ENCODE assay signal across 9 cellular contexts in the genomic region with DNA sequence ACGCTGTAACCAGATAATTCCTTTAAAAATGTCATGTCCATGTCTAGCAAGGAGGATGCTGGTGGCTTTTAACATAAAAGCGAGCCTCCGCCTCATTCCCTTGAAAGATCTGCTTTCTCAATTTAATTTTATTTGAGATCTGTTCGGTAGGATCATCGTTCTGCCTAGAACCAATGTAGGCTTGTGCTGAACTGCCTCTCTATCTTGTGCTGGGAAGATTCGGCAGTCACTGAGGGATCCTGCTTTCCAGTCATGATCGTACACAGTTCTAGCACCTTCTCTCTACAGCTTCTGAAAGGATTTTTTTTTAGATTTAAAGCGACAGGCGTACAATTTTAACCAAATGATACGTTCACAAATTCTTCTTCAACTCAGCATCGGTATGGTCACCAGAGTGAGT. TPM values are rescaled to one million over a fixed set of nuclear protein-coding genes. Genes with fewer than 3 reads are reported as not detected.
A peak's percentile ranks its signal among the peaks of the same experiment; 100 is the strongest.
DNase-seq lines count a peak whose midpoint lies in the region; ATAC-seq and TF ChIP-seq lines count a peak whose summit lies in the region.
"Had no signal": no experiment of that assay in that cellular context is flagged by ENCODE, and none has a peak within 500 bp of the region (broad histone marks: within the 10 kb centered on the region; RNA-seq: fewer than 3 reads in every experiment).

No MANE protein-coding gene starts in this region.

- H3K4me3 ChIP-seq in GM23248, result peak overlapping the region; percentile 70
- peak overlapping the region; percentile 18 to 50 (median 45) for H3K4me3 ChIP-seq in sigmoid colon

- no peaks in the 10 kb centered on the region for H3K9me2 ChIP-seq in GM23248 (ENCODE audit: insufficient read depth)

- H3K9me3 Mint-ChIP-seq in CD14-positive monocyte, result no peaks in the 10 kb centered on the region

- no peak for TF ChIP-seq EP300 in sigmoid colon (IDR thresholded peaks at IDR 0.05)

- in situ Hi-C loops in GM23248 (cut with MboI), result no loop called here

- H3K4me2 ChIP-seq in GM23248 (ENCODE audit: unreplicated experiment), result peak overlapping the region; percentile 87

- no peak overlapping the region for H3K27ac Mint-ChIP-seq in CD14-positive monocyte

- ATAC-seq in left ventricle myocardium superior (peak; percentile 69), HG03432 (IDR thresholded peaks at IDR 0.05; ENCODE audit: unreplicated experiment) (no peak), HG03469 (IDR thresholded peaks at IDR 0.05; ENCODE audit: unreplicated experiment) (no peak)

- TF ChIP-seq CTCF in sigmoid colon (IDR thresholded peaks at IDR 0.05) (no peak), CD14-positive monocyte (IDR thresholded peaks at IDR 0.05) (no peak)

- peaks cover 43% of the 10 kb centered on the region for H3F3A ChIP-seq in GM23248 (ENCODE audit: insufficient read depth)

- H3K4me1 ChIP-seq in GM23248 (ENCODE audit: insufficient read depth) (peaks cover 33% of the 10 kb centered on the region), sigmoid colon (peaks cover 0 to 39% (median 19%) of the 10 kb centered on the region in 4 donors)

- H3K4me3 Mint-ChIP-seq in CD14-positive monocyte, result no peak overlapping the region

- H3K36me3 ChIP-seq in GM23248 (ENCODE audit: low read depth) (0 out of 2 replicates have a peak, but pooled peaks cover 4% of the 10 kb centered on the region), sigmoid colon (no peaks in the 10 kb centered on the region)

- intact Hi-C loops in left ventricle myocardium superior (cut with micrococcal nuclease) (no loop called here), sigmoid colon (cut with DNase I) (no loop called here), CD14-positive monocyte (cut with micrococcal nuclease) (no loop called here)

- H3K27me3 ChIP-seq in GM23248 (replicated peaks; ENCODE audit: insufficient read depth) (no peaks in the 10 kb centered on the region), sigmoid colon (no peaks in the 10 kb centered on the region)

- H3K27me3 Mint-ChIP-seq in CD14-positive monocyte (ENCODE audit: low read depth in 3 of 3), result peaks cover 0 to 1% (median 0%) of the 10 kb centered on the region in 3 donors

- H3K27ac ChIP-seq in GM23248 (peak overlapping the region; percentile 89), sigmoid colon (peak overlapping the region; percentile 79 to 85 (median 82))

- H3K79me2 ChIP-seq in GM23248 (ENCODE audit: insufficient read depth), result peaks cover 33% of the 10 kb centered on the region

- peak; percentile 61 for DNase-seq in GM23248
- DNase-seq in amygdala (lab: John Stamatoyannopoulos, UW), result peak in 33 of 56 donors; percentile 1 to 68 (median 21)
- DNase-seq in left ventricle myocardium superior, result no peak
- DNase-seq in sigmoid colon, result no peak
- no peak for DNase-seq in CD14-positive monocyte (ENCODE audit: low spot score)
- no peak for DNase-seq in NCI-H226
- DNase-seq: NCI-H1048 had no signal

- 3% methylated on average over 11 of the region's 11 CpGs for WGBS in GM23248 (ENCODE audit: low coverage in 1 of 2, low lambda C conversion rate in 2 of 2, missing lambda C conversion rate in 2 of 2), 2 experiments
- WGBS in sigmoid colon, 2 donors, result 75 to 83% methylated on average over 11 of the region's 11 CpGs

- peaks cover 5% of the 10 kb centered on the region for H3K4me1 Mint-ChIP-seq in CD14-positive monocyte

- no peaks in the 10 kb centered on the region for H4K20me1 ChIP-seq in GM23248 (ENCODE audit: insufficient read depth)

- peak overlapping the region; percentile 77 for H2AFZ ChIP-seq in GM23248

- H3K36me3 Mint-ChIP-seq in CD14-positive monocyte, result peaks cover 46 to 64% of the 10 kb centered on the region in 2 donors

- H3K9me3 ChIP-seq in GM23248 (ENCODE audit: low read depth) (no peaks in the 10 kb centered on the region), sigmoid colon (no peaks in the 10 kb centered on the region)

- H3K9ac ChIP-seq in GM23248, result peak overlapping the region; percentile 88

- no peak for TF ChIP-seq POLR2A in sigmoid colon (IDR thresholded peaks at IDR 0.05)

RNA-seq across cellular contexts. Expression of a gene that starts 54.3 kb away (rescaled TPM):
- 217 and 267 TPM in 2 replicates for total RNA-seq in GM23248 (2014; rRNA removed; shearing (Covaris generic))
- 345 and 350 TPM in 2 replicates for polyA plus RNA-seq in GM23248 (2016; fragmentation: Nextera tagmentation; extraction: Ambion mirVana)
- 500 TPM for total RNA-seq in left ventricle myocardium superior
- total RNA-seq in sigmoid colon, result 100 to 1,000 TPM; 202 to 339 (median 292) TPM
- 100 to 1,000 TPM; 215 to 358 (median 242) TPM for polyA plus RNA-seq in sigmoid colon
- 10 to 100 TPM; 47.6 to 57.9 TPM for polyA plus RNA-seq in CD14-positive monocyte

Comparison
In these comparisons a context has a peak if more than half of its experiments do, and no peak if none do; other contexts are left out.
1. DNase-seq: peak in GM23248 (single experiment) and amygdala (33 of 56); none in left ventricle myocardium superior (single experiment), sigmoid colon (single experiment), CD14-positive monocyte (single experiment) and NCI-H226 (single experiment).